ENCODE assay signal across 8 cellular contexts in the genomic region with DNA sequence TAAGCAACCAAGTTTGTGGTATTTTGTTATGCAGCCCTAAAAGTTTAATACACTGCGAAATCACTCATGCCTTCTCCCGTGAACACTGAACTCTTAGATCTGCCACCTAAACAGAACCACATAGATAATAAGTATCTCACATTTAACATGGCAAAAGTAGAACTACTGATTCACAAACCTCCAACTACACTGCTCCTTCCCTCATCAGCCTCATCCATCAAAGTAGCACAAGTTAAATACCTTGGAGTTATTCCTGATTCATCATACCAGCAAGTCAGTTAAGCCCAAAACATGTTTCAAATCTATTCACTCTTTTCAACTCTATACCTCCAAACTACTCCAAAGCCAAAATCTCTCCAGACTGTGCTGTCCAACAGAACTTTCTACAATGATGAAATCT.
"Had no signal": no experiment of that assay in that cellular context is flagged by ENCODE, and none has a peak within 500 bp of the region (broad histone marks: within the 10 kb centered on the region; RNA-seq: fewer than 3 reads in every experiment).

No MANE protein-coding gene starts in this region.

- H3K27me3 Mint-ChIP-seq: IgD-negative memory B cell had no signal

- H3K27ac Mint-ChIP-seq: GM23338, HFFc6, IgD-negative memory B cell had no signal

- FAIRE-seq: H1 had no signal

- H3K4me3 ChIP-seq: GM23338, HAP-1 had no signal

- H3K4me3 Mint-ChIP-seq: GM23338, HFFc6, IgD-negative memory B cell had no signal

- DNase-seq: H7, HFFc6, KBM-7 had no signal

- H3K4me1 Mint-ChIP-seq: GM23338 had no signal

- H3K9me3 Mint-ChIP-seq: GM23338, HFFc6 had no signal

- ATAC-seq: GM23338, HCT116 had no signal
